ENCODE assay signal across 10 cellular contexts in the genomic region with DNA sequence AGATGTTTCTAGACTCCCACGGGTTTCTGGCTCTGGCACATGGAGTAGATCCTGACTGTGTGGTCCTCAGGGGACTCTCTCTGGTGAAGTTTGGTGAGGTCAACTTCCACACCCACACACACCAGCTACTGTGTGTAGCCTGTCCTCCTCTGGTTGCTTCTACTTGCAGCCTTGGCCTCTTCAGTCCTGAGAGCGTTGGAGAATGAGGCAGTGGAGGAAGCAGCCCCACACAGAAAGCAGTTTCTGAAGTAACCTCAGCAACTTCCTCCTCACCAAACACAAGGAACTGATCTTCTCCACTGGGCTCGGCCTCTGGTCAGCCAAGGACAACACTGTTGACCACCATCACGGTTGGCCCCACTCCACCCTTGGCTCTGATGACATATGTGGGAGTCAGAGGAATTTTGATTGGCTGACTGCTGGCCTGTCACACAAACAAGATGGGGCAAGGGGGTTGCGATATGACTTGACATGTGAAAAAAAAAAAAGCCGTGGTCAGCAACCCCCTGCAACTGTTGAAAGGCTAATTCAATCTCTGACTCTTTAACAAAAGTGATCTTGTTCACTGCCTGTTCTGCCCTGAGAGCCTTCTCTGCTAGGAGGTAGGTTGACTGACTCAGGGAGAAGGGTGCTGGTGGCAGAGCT. TPM values are rescaled to one million over a fixed set of nuclear protein-coding genes. Genes with fewer than 3 reads are reported as not detected.
A peak's percentile ranks its signal among the peaks of the same experiment; 100 is the strongest.
DNase-seq lines count a peak whose midpoint lies in the region; ATAC-seq and TF ChIP-seq lines count a peak whose summit lies in the region.
"Had no signal": no experiment of that assay in that cellular context is flagged by ENCODE, and none has a peak within 500 bp of the region (broad histone marks: within the 10 kb centered on the region; RNA-seq: fewer than 3 reads in every experiment).

No MANE protein-coding gene starts in this region.

- no peaks in the 10 kb centered on the region for H3K27me3 ChIP-seq in WERI-Rb-1 (ENCODE audit: insufficient read depth, low read depth, severe bottlenecking)
- H3K27me3 ChIP-seq: body of pancreas had no signal

- H3K36me3 ChIP-seq in WERI-Rb-1: no peaks in the 10 kb centered on the region

- no peak overlapping the region for H3K4me3 ChIP-seq in WERI-Rb-1 (ENCODE audit: low read depth, low read length)
- H3K4me3 ChIP-seq: body of pancreas had no signal

- peaks cover 13% of the 10 kb centered on the region for H3K4me1 Mint-ChIP-seq in nephron progenitor cell

- intact Hi-C loops in sciatic nerve (cut with DNase I): no loop called here

- H3K27me3 Mint-ChIP-seq in nephron progenitor cell (ENCODE audit: low read depth, poor library complexity): peaks cover 11% of the 10 kb centered on the region

- TF ChIP-seq CTCF in nephron progenitor cell (IDR thresholded peaks at IDR 0.05) (no peak), WERI-Rb-1 (IDR thresholded peaks at IDR 0.05; ENCODE audit: low read depth, low read length) (no peak)

- DNase-seq in RPMI8226 (peak; percentile 42), sciatic nerve (ENCODE audit: low spot score) (peak; percentile 63), nephron progenitor cell (no peak), NCI-H1417 (lab: John Stamatoyannopoulos, UW) (no peak), WERI-Rb-1 (no peak)
- no peak for DNase-seq in stimulated activated CD4-positive, alpha-beta T cell treated with anti-CD3 and anti-CD28 coated beads, Interleukin-12 subunit alpha, Interleukin-12 subunit beta, amount 100 ng/mL, for 4 hours

- H3K27ac ChIP-seq in WERI-Rb-1: no peak overlapping the region

- no peak overlapping the region for H3K27ac Mint-ChIP-seq in nephron progenitor cell

- no peak overlapping the region for H3K4me3 Mint-ChIP-seq in nephron progenitor cell

- H3K36me3 Mint-ChIP-seq in nephron progenitor cell (ENCODE audit: low read depth): no peaks in the 10 kb centered on the region

- H3K9me3 Mint-ChIP-seq in nephron progenitor cell: peaks cover 4% of the 10 kb centered on the region

- peak; percentile 54 for ATAC-seq in GM19025 (IDR thresholded peaks at IDR 0.05; ENCODE audit: low read depth, unreplicated experiment)
- peak; percentile 55 for ATAC-seq in HG02884 (IDR thresholded peaks at IDR 0.05; ENCODE audit: unreplicated experiment)
- ATAC-seq in sciatic nerve: peak; percentile 83
- ATAC-seq: body of pancreas had no signal

- no peaks in the 10 kb centered on the region for H3K9me3 ChIP-seq in WERI-Rb-1 (ENCODE audit: severe bottlenecking)
- H3K9me3 ChIP-seq: body of pancreas had no signal

RNA-seq across cellular contexts. Expression of a gene that starts 19.6 kb away (rescaled TPM):
- total RNA-seq in sciatic nerve: 15.4 TPM
- total RNA-seq: myocyte had no signal

RNA-seq across cellular contexts. Expression of a gene that starts 52.7 kb away (rescaled TPM):
- total RNA-seq in sciatic nerve: not detected
- total RNA-seq: myocyte had no signal

Comparison
In these comparisons a context has a peak if more than half of its experiments do, and no peak if none do; other contexts are left out.
1. DNase-seq: peak in RPMI8226 (single experiment) and sciatic nerve (single experiment); none in nephron progenitor cell (single experiment), NCI-H1417 (0 of 3), WERI-Rb-1 (single experiment) and stimulated activated CD4-positive, alpha-beta T cell treated with anti-CD3 and anti-CD28 coated beads, Interleukin-12 subunit alpha, Interleukin-12 subunit beta, amount 100 ng/mL, for 4 hours (single experiment).
2. Peak in every context shown above with its lines, with median percentiles within 50 percentile points of each other: ATAC-seq.